In the genomic region with DNA sequence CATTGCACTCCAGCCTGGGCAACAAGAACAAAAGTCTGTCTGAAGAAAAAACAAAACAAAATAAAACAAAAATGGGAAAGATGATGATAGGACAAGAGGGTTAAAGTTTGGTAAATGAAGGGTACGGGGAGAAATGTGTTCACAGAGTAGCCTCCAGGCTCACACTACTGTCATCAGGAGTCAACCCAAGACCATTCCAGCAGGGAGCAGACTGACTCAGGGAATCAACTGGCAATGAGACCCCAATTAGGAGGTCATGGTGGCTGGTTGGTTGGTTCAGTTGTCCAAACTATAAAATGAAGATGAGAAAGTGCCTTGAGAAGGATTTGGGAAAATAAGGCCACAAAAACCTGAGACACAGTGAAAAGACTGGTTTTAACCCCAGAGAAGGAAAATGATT, we compare ENCODE assay signal across 23 cellular contexts. TPM values are rescaled to one million over a fixed set of nuclear protein-coding genes. Genes with fewer than 3 reads are reported as not detected.
DNase-seq lines count a peak whose midpoint lies in the region; ATAC-seq, FAIRE-seq and TF ChIP-seq lines count a peak whose summit lies in the region.
"Had no signal": no experiment of that assay in that cellular context is flagged by ENCODE, and none has a peak within 500 bp of the region (broad histone marks: within the 10 kb centered on the region; RNA-seq: fewer than 3 reads in every experiment).

No MANE protein-coding gene starts in this region.

- H3K14ac ChIP-seq in H1 (ENCODE audit: insufficient read length), result no peak overlapping the region

- H2AFZ ChIP-seq in HCT116 (ENCODE audit: low read depth, low read length, poor library complexity, severe bottlenecking), result no peak overlapping the region
- H2AFZ ChIP-seq in H1 (ENCODE audit: low read length), result no peak overlapping the region
- no peak overlapping the region for H2AFZ ChIP-seq in neural progenitor cell (replicated peaks)

- no peaks in the 10 kb centered on the region for H3K79me1 ChIP-seq in H1 (ENCODE audit: low read depth, low read length)

- H3F3A ChIP-seq in neural progenitor cell (ENCODE audit: low read depth), result no peaks in the 10 kb centered on the region

- ATAC-seq in HCT116, result no peak
- ATAC-seq in stimulated activated memory B cell treated with anti-CD40 and anti-IgM and Interleukin-4, amounts not matched to agents 10 μg/mL and 1 μg/mL and 100 μg/mL, for 72 hours, result no peak
- no peak for ATAC-seq in HG03135 (IDR thresholded peaks at IDR 0.05; ENCODE audit: unreplicated experiment)
- ATAC-seq: foreskin keratinocyte had no signal

- WGBS in H1 (ENCODE audit: extremely low coverage in 1 of 2, insufficient coverage in 1 of 2, insufficient read length in 1 of 2, insufficient replicate concordance in 2 of 2, low coverage in 1 of 2, low lambda C conversion rate in 2 of 2, missing lambda C conversion rate in 1 of 2), 2 experiments, result 67 to 100% methylated on average over 1 of the region's 1 CpG

- no peak overlapping the region for H4K91ac ChIP-seq in H1 (replicated peaks; ENCODE audit: insufficient read length, low read length)

- no peak overlapping the region for H3K56ac ChIP-seq in H1 (replicated peaks; ENCODE audit: insufficient read length, low read depth, low read length)

- H3K9ac ChIP-seq in HCT116 (ENCODE audit: low read length) (no peak overlapping the region), H1 (replicated peaks in 1 of 4; ENCODE audit: extremely low read depth in 1 of 4, low read depth in 3 of 4, low read length in 3 of 4) (no peak overlapping the region), neural progenitor cell (no peak overlapping the region)

- no peaks in the 10 kb centered on the region for H3K36me3 ChIP-seq in HCT116 (ENCODE audit: control insufficient read depth in 1 of 2, insufficient read depth in 2 of 2, low read length in 2 of 2)
- no peaks in the 10 kb centered on the region for H3K36me3 ChIP-seq in H1 (ENCODE audit: control insufficient read depth in 2 of 4, insufficient read depth in 4 of 4, low read length in 3 of 4)
- no peaks in the 10 kb centered on the region for H3K36me3 ChIP-seq in neural progenitor cell
- H3K36me3 ChIP-seq in A673 (ENCODE audit: insufficient read depth, low read length, poor library complexity, severe bottlenecking), result no peaks in the 10 kb centered on the region
- H3K36me3 ChIP-seq: sigmoid colon, SJCRH30 had no signal

- intact Hi-C loops in HCT116 (cut with micrococcal nuclease) (no loop called here), A673 (cut with micrococcal nuclease; ENCODE audit: unreplicated experiment) (loop anchor here (2.0 to 10.0 kb wide), 2 partner anchors 91 to 263 kb away; no protein-coding TSS in a partner anchor)

- H3K79me2 ChIP-seq in HCT116 (ENCODE audit: insufficient read depth, low read length) (no peaks in the 10 kb centered on the region), H1 (ENCODE audit: control insufficient read depth in 1 of 2, insufficient read depth in 2 of 2, low read length in 2 of 2) (no peaks in the 10 kb centered on the region), neural progenitor cell (ENCODE audit: low read depth) (no peaks in the 10 kb centered on the region)

- H4K20me1 ChIP-seq in HCT116 (ENCODE audit: insufficient read depth) (no peaks in the 10 kb centered on the region), H1 (replicated peaks in 1 of 2; ENCODE audit: control insufficient read depth in 1 of 2, insufficient read depth in 2 of 2, low read length in 2 of 2) (no peaks in the 10 kb centered on the region), neural progenitor cell (ENCODE audit: low read depth) (no peaks in the 10 kb centered on the region)

- H2BK5ac ChIP-seq in H1 (ENCODE audit: low read depth, low read length), result no peak overlapping the region

- H3K23me2 ChIP-seq in H1 (ENCODE audit: low read depth, low read length), result no peaks in the 10 kb centered on the region

- peaks cover 5% of the 10 kb centered on the region for H3K9me3 Mint-ChIP-seq in activated naive CD4-positive, alpha-beta T cell treated with anti-CD3 and anti-CD28 coated beads, Interleukin-2, amount 50 U/mL, for 24 hours
- no peaks in the 10 kb centered on the region for H3K9me3 Mint-ChIP-seq in activated naive CD4-positive, alpha-beta T cell treated with anti-CD3 and anti-CD28 coated beads, Interleukin-2, amount 10 ng/mL, durations not matched to agents 7 days and 5 days
- H3K9me3 Mint-ChIP-seq in neural progenitor cell, result no peaks in the 10 kb centered on the region
- H3K9me3 Mint-ChIP-seq in stimulated activated memory B cell treated with anti-CD40 and anti-IgM and Interleukin-4, amounts not matched to agents 10 μg/mL and 1 μg/mL and 100 μg/mL, for 72 hours, result no peaks in the 10 kb centered on the region

- H3K4me2 ChIP-seq in HCT116 (ENCODE audit: low read length) (no peak overlapping the region), H1 (ENCODE audit: insufficient read depth in 1 of 2, low read depth in 2 of 2, low read length in 2 of 2) (no peak overlapping the region), neural progenitor cell (no peak overlapping the region)

- H3K27me3 Mint-ChIP-seq in activated naive CD4-positive, alpha-beta T cell treated with anti-CD3 and anti-CD28 coated beads, Interleukin-2, amount 50 U/mL, for 24 hours, result no peaks in the 10 kb centered on the region
- no peaks in the 10 kb centered on the region for H3K27me3 Mint-ChIP-seq in activated naive CD4-positive, alpha-beta T cell treated with anti-CD3 and anti-CD28 coated beads, Interleukin-2, amount 10 ng/mL, durations not matched to agents 7 days and 5 days
- H3K27me3 Mint-ChIP-seq in neural progenitor cell (ENCODE audit: insufficient read depth, low read depth), result peaks cover 2% of the 10 kb centered on the region
- no peaks in the 10 kb centered on the region for H3K27me3 Mint-ChIP-seq in stimulated activated memory B cell treated with anti-CD40 and anti-IgM and Interleukin-4, amounts not matched to agents 10 μg/mL and 1 μg/mL and 100 μg/mL, for 72 hours

- H3K4ac ChIP-seq in H1 (replicated peaks; ENCODE audit: insufficient read length, low read depth, low read length), result no peak overlapping the region

- H4K8ac ChIP-seq in H1 (ENCODE audit: extremely low read depth, insufficient read depth, low read length), result no peak overlapping the region

- H2BK15ac ChIP-seq in H1 (ENCODE audit: low read length), result no peak overlapping the region

- no peak for TF ChIP-seq EP300 in H1 (IDR thresholded peaks at IDR 0.05; ENCODE audit: borderline replicate concordance in 1 of 2, low read depth in 2 of 2, low read length in 2 of 2)

- H3K4me1 Mint-ChIP-seq in activated naive CD4-positive, alpha-beta T cell treated with anti-CD3 and anti-CD28 coated beads, Interleukin-2, amount 50 U/mL, for 24 hours, result peaks cover 12% of the 10 kb centered on the region
- peaks cover 4% of the 10 kb centered on the region for H3K4me1 Mint-ChIP-seq in activated naive CD4-positive, alpha-beta T cell treated with anti-CD3 and anti-CD28 coated beads, Interleukin-2, amount 10 ng/mL, durations not matched to agents 7 days and 5 days
- no peaks in the 10 kb centered on the region for H3K4me1 Mint-ChIP-seq in neural progenitor cell
- peaks cover 25% of the 10 kb centered on the region for H3K4me1 Mint-ChIP-seq in stimulated activated memory B cell treated with anti-CD40 and anti-IgM and Interleukin-4, amounts not matched to agents 10 μg/mL and 1 μg/mL and 100 μg/mL, for 72 hours

- no peak overlapping the region for H3K4me3 ChIP-seq in HCT116 (replicated peaks in 1 of 2; ENCODE audit: low read depth in 1 of 2, low read length in 2 of 2)
- no peak overlapping the region for H3K4me3 ChIP-seq in H1 (ENCODE audit: extremely low read depth in 1 of 4, insufficient read depth in 2 of 4, low read depth in 3 of 4, low read length in 4 of 4)
- no peak overlapping the region for H3K4me3 ChIP-seq in neural progenitor cell
- no peak overlapping the region for H3K4me3 ChIP-seq in A673 (ENCODE audit: low read depth, low read length, poor library complexity, severe bottlenecking)
- H3K4me3 ChIP-seq: sigmoid colon, SJCRH30 had no signal

- no peak overlapping the region for H4K5ac ChIP-seq in H1 (ENCODE audit: insufficient read length, low read depth, low read length)

- H3K27ac Mint-ChIP-seq in activated naive CD4-positive, alpha-beta T cell treated with anti-CD3 and anti-CD28 coated beads, Interleukin-2, amount 50 U/mL, for 24 hours, result peak overlapping the region; percentile 76
- H3K27ac Mint-ChIP-seq in activated naive CD4-positive, alpha-beta T cell treated with anti-CD3 and anti-CD28 coated beads, Interleukin-2, amount 10 ng/mL, durations not matched to agents 7 days and 5 days, result no peak overlapping the region
- H3K27ac Mint-ChIP-seq in neural progenitor cell, result no peak overlapping the region
- H3K27ac Mint-ChIP-seq in stimulated activated memory B cell treated with anti-CD40 and anti-IgM and Interleukin-4, amounts not matched to agents 10 μg/mL and 1 μg/mL and 100 μg/mL, for 72 hours, result no peak overlapping the region

- TF ChIP-seq RAD21 in HCT116 (IDR thresholded peaks at IDR 0.05; ENCODE audit: low read depth) (peak; percentile 45), H1 (IDR thresholded peaks at IDR 0.05 in 1 of 2, conservative IDR thresholded peaks at IDR 0.05 in 1 of 2; ENCODE audit: low read depth in 2 of 2, low read length in 2 of 2) (peak; percentile 73 to 83)

- H3K27ac ChIP-seq in HCT116 (ENCODE audit: low read depth, low read length) (no peak overlapping the region), H1 (ENCODE audit: low read depth, low read length) (no peak overlapping the region), neural progenitor cell (no peak overlapping the region), A673 (ENCODE audit: low read depth, low read length, poor library complexity, severe bottlenecking) (no peak overlapping the region)
- H3K27ac ChIP-seq: foreskin keratinocyte, sigmoid colon, SJCRH30 had no signal

- no peaks in the 10 kb centered on the region for H3K27me3 ChIP-seq in HCT116 (ENCODE audit: insufficient read depth, low read length)
- no peaks in the 10 kb centered on the region for H3K27me3 ChIP-seq in H1 (replicated peaks in 1 of 4; ENCODE audit: control insufficient read depth in 3 of 4, extremely low read depth in 1 of 4, insufficient read depth in 3 of 4, low read length in 3 of 4)
- no peaks in the 10 kb centered on the region for H3K27me3 ChIP-seq in neural progenitor cell
- H3K27me3 ChIP-seq in A673 (replicated peaks; ENCODE audit: insufficient read depth, low read depth, low read length, poor library complexity), result no peaks in the 10 kb centered on the region
- H3K27me3 ChIP-seq: foreskin keratinocyte, sigmoid colon, SJCRH30 had no signal

- H3K4me1 ChIP-seq in HCT116 (ENCODE audit: control insufficient read depth in 1 of 2, insufficient read depth in 2 of 2, low read length in 2 of 2) (no peaks in the 10 kb centered on the region), H1 (replicated peaks in 1 of 4; ENCODE audit: control insufficient read depth in 3 of 4, insufficient read depth in 4 of 4, low read length in 3 of 4) (peaks cover 0 to 2% (median 0%) of the 10 kb centered on the region in 4 experiments; a peak in 1 of 7 replicates), neural progenitor cell (no peaks in the 10 kb centered on the region), A673 (ENCODE audit: insufficient read depth, low read length, poor library complexity, severe bottlenecking) (no peaks in the 10 kb centered on the region)
- H3K4me1 ChIP-seq: Caco-2, sigmoid colon, SJCRH30 had no signal

- no TSS peak for BruUV-seq in HCT116 (replicated peaks; lab: Mats Ljungman, UMichigan)
- no TSS peak for BruUV-seq in A673 (replicated peaks; lab: Mats Ljungman, UMichigan)

- peaks cover 46% of the 10 kb centered on the region for H3K36me3 Mint-ChIP-seq in activated naive CD4-positive, alpha-beta T cell treated with anti-CD3 and anti-CD28 coated beads, Interleukin-2, amount 50 U/mL, for 24 hours
- peaks cover 78% of the 10 kb centered on the region for H3K36me3 Mint-ChIP-seq in activated naive CD4-positive, alpha-beta T cell treated with anti-CD3 and anti-CD28 coated beads, Interleukin-2, amount 10 ng/mL, durations not matched to agents 7 days and 5 days
- H3K36me3 Mint-ChIP-seq in neural progenitor cell, result no peaks in the 10 kb centered on the region
- H3K36me3 Mint-ChIP-seq in stimulated activated memory B cell treated with anti-CD40 and anti-IgM and Interleukin-4, amounts not matched to agents 10 μg/mL and 1 μg/mL and 100 μg/mL, for 72 hours, result peaks cover 81% of the 10 kb centered on the region

- no peaks in the 10 kb centered on the region for H3K9me2 ChIP-seq in HCT116 (ENCODE audit: insufficient read depth)

- no peak for DNase-seq in activated naive CD4-positive, alpha-beta T cell treated with anti-CD3 and anti-CD28 coated beads, Interleukin-2, amount 10 ng/mL, durations not matched to agents 7 days and 5 days
- no peak for DNase-seq in HCT116 (ENCODE audit: low read depth, low spot score)
- no peak for DNase-seq in H1 (ENCODE audit: low read depth in 1 of 2, low spot score in 2 of 2)
- DNase-seq in neural progenitor cell (ENCODE audit: low spot score), result peak; percentile 40
- DNase-seq in A673 (ENCODE audit: low spot score), result no peak
- DNase-seq: activated CD4-positive, CD25-positive, alpha-beta regulatory T cell treated with anti-CD3 and anti-CD28 coated beads, Interleukin-2, amount 50 U/mL, for 72 hours; activated naive CD4-positive, alpha-beta T cell treated with anti-CD3 and anti-CD28 coated beads for 36 hours; Caco-2; foreskin keratinocyte; KG1; left colon; NCI-H1092; NCI-H2107; NCI-H526; occipital lobe; sigmoid colon; SJCRH30; T-helper 9 cell had no signal

- CTCF ChIA-PET in activated naive CD4-positive, alpha-beta T cell treated with anti-CD3 and anti-CD28 coated beads, Interleukin-2, amount 10 ng/mL, durations not matched to agents 7 days and 5 days (lab: Charles Lee), result no interaction called here
- CTCF ChIA-PET in HCT116 (lab: Charles Lee), result no interaction called here
- CTCF ChIA-PET in H1 (lab: Charles Lee; ENCODE audit: partially characterized antibody), result interaction anchor here (0.8 to 2.6 kb wide), 5 partner anchors 11 to 44 kb away, joined by 3 to 14 read pairs (median 3); no protein-coding TSS in a partner anchor
- CTCF ChIA-PET in A673 (lab: Charles Lee), result no interaction called here

- no peak for TF ChIP-seq POLR2A in HCT116 (IDR thresholded peaks at IDR 0.05; ENCODE audit: borderline replicate concordance, extremely low read depth, insufficient read depth, insufficient read length)
- no peak for TF ChIP-seq POLR2A in H1 (IDR thresholded peaks at IDR 0.05; ENCODE audit: control extremely low read depth in 1 of 2, low read depth in 2 of 2, low read length in 2 of 2)

- POLR2A ChIA-PET in HCT116 (lab: Charles Lee) (no interaction called here), H1 (lab: Charles Lee; ENCODE audit: partially characterized antibody) (no interaction called here), A673 (lab: Charles Lee; ENCODE audit: low non-redundant PET) (no interaction called here)

- no peak for TF ChIP-seq CTCF in HCT116 (IDR thresholded peaks at IDR 0.05 in 2 of 3, conservative IDR thresholded peaks at IDR 0.05 in 1 of 3; ENCODE audit: borderline replicate concordance in 1 of 3, insufficient read depth in 1 of 3, low read depth in 2 of 3, low read length in 2 of 3)
- TF ChIP-seq CTCF in H1 (IDR thresholded peaks at IDR 0.05; ENCODE audit: control extremely low read depth in 1 of 3, insufficient read depth in 1 of 3, low read depth in 1 of 3, low read length in 3 of 3), result peak; percentile 30 to 55 (median 48)
- peak; percentile 33 for TF ChIP-seq CTCF in neural progenitor cell (IDR thresholded peaks at IDR 0.05)
- TF ChIP-seq CTCF in A673 (conservative IDR thresholded peaks at IDR 0.05; ENCODE audit: low read depth, low read length), result no peak

- H3K18ac ChIP-seq in H1 (ENCODE audit: extremely low read depth, low read length), result no peak overlapping the region

- H3K23ac ChIP-seq in H1 (ENCODE audit: insufficient read length), result no peak overlapping the region

- no peak for FAIRE-seq in H1 (lab: Jason Lieb, UNC)
- FAIRE-seq: colon, urothelium cell line had no signal

- H3K9me3 ChIP-seq in HCT116 (ENCODE audit: control insufficient read depth in 1 of 2, insufficient read depth in 1 of 2, low read depth in 1 of 2, low read length in 2 of 2) (no peaks in the 10 kb centered on the region), H1 (ENCODE audit: insufficient read depth in 2 of 2, low read depth in 1 of 2, low read length in 1 of 2) (no peaks in the 10 kb centered on the region), neural progenitor cell (ENCODE audit: low read depth) (peaks cover 3% of the 10 kb centered on the region), A673 (ENCODE audit: low read depth, low read length, poor library complexity, severe bottlenecking) (no peaks in the 10 kb centered on the region)
- H3K9me3 ChIP-seq: Caco-2, SJCRH30 had no signal

- no peak overlapping the region for H2BK12ac ChIP-seq in H1 (ENCODE audit: low read depth, low read length)

- H2AK5ac ChIP-seq in H1 (ENCODE audit: low read depth, low read length), result no peak overlapping the region

- no peak overlapping the region for H2BK120ac ChIP-seq in H1 (replicated peaks; ENCODE audit: low read depth, low read length)

- no peak overlapping the region for H2BK20ac ChIP-seq in H1 (ENCODE audit: low read length)

- no peak overlapping the region for H3K4me3 Mint-ChIP-seq in activated naive CD4-positive, alpha-beta T cell treated with anti-CD3 and anti-CD28 coated beads, Interleukin-2, amount 50 U/mL, for 24 hours
- H3K4me3 Mint-ChIP-seq in activated naive CD4-positive, alpha-beta T cell treated with anti-CD3 and anti-CD28 coated beads, Interleukin-2, amount 10 ng/mL, durations not matched to agents 7 days and 5 days, result no peak overlapping the region
- no peak overlapping the region for H3K4me3 Mint-ChIP-seq in neural progenitor cell
- H3K4me3 Mint-ChIP-seq in stimulated activated memory B cell treated with anti-CD40 and anti-IgM and Interleukin-4, amounts not matched to agents 10 μg/mL and 1 μg/mL and 100 μg/mL, for 72 hours, result no peak overlapping the region
- H3K4me3 Mint-ChIP-seq: activated naive CD4-positive, alpha-beta T cell treated with anti-CD3 and anti-CD28 coated beads for 36 hours had no signal

- RAD21 ChIA-PET in HCT116 (lab: Charles Lee; ENCODE audit: low non-redundant PET in 1 of 2, low total read pairs in 2 of 2, uncharacterized antibody in 2 of 2, unreplicated experiment in 2 of 2), result no interaction called here

RNA-seq across cellular contexts. Expression of gene KLHL6, which starts 51.8 kb away (rescaled TPM):
- total RNA-seq in HCT116 (2021; ENCODE audit: unreplicated experiment) (0.15 TPM), neural progenitor cell (ENCODE audit: low replicate concordance) (0.09 and 0.40 TPM in 2 replicates), A673 (2021) (not detected in 2 replicates)
- polyA plus RNA-seq in HCT116 (2012), result 0.02 TPM in 1 of 2 replicates, not detected in the other
- total RNA-seq in H1 (2021; fragmentation: NEBNext Ultra II Directional; extraction: Animal tissue kit (Norgen Biotek cat#: 25700)), result not detected in 2 replicates
- polyA plus RNA-seq in H1 (2011; rRNA removed), result 0.05 and 0.08 TPM in 2 replicates
- polyA plus RNA-seq in H1 (2011; cell fraction: cytosol; rRNA removed), result 0.09 TPM
- 0.09 TPM for polyA plus RNA-seq in H1 (2011; cell fraction: nucleus; rRNA removed)
- 0.05 to 0.08 TPM (median 0.05 TPM) in 4 replicates for polyA plus RNA-seq in H1 (2012, experiment 1 of 2)
- polyA plus RNA-seq in H1 (2012, experiment 2 of 2), result 0.05 TPM
- polyA plus RNA-seq in H1 (2013, experiment 1 of 2), result 0.02 TPM
- polyA plus RNA-seq in H1 (2013, experiment 2 of 2), result 0.04 TPM
- 0.07 and 0.28 TPM in 2 replicates for polyA minus RNA-seq in H1 (2011; rRNA and poly(A)+ RNA removed)
- not detected for polyA minus RNA-seq in H1 (2011; cell fraction: cytosol; rRNA and poly(A)+ RNA removed)
- 0.40 TPM for polyA minus RNA-seq in H1 (2011; cell fraction: nucleus; rRNA and poly(A)+ RNA removed)
- total RNA-seq: Caco-2, SJCRH30 had no signal

Comparison
In these comparisons a context has a peak if more than half of its experiments do, and no peak if none do; other contexts are left out.
1. CTCF ChIP-seq: peak in H1 (3 of 3) and neural progenitor cell (single experiment); none in HCT116 (0 of 3) and A673 (single experiment).